In genomic region chr20:53748821-53749402, GRCh38 we compare ENCODE assay signal across 12 cellular contexts.
DNase-seq lines count a peak whose midpoint lies in the region; ATAC-seq and TF ChIP-seq lines count a peak whose summit lies in the region.
"Had no signal": no experiment of that assay in that cellular context is flagged by ENCODE, and none has a peak within 500 bp of the region (broad histone marks: within the 10 kb centered on the region; RNA-seq: fewer than 3 reads in every experiment).

No MANE protein-coding gene starts in this region.

- no peaks in the 10 kb centered on the region for H3K9me3 Mint-ChIP-seq in activated naive CD8-positive, alpha-beta T cell treated with anti-CD3 and anti-CD28 coated beads, Interleukin-2, amount 50 U/mL, for 24 hours
- no peaks in the 10 kb centered on the region for H3K9me3 Mint-ChIP-seq in mesothelial cell of epicardium
- H3K9me3 Mint-ChIP-seq: central memory CD8-positive, alpha-beta T cell had no signal

- CTCF ChIA-PET in HEK293T (lab: Yijun Ruan, JAX): interaction anchor here (0.7 kb wide), 1 partner anchor 141 kb away, joined by 3 read pairs; no protein-coding TSS in a partner anchor

- TF ChIP-seq CTCF in mesothelial cell of epicardium (IDR thresholded peaks at IDR 0.05; ENCODE audit: unreplicated experiment): no peak

- POLR2A ChIA-PET in HEK293T (lab: Yijun Ruan, JAX): interaction anchor here (1.1 to 1.4 kb wide), 2 partner anchors 8 to 11 kb away, joined by 4 to 8 read pairs; no protein-coding TSS in a partner anchor

- DNase-seq in Caki2 (ENCODE audit: low read depth) (peak; percentile 84), Kasumi-1 (lab: John Stamatoyannopoulos, UW) (peak; percentile 15 to 19), mesothelial cell of epicardium (ENCODE audit: low spot score in 2 of 2, unreplicated experiment in 2 of 2) (no peak), DMS153 treated with DMSO at 0.1 percent for 48 hours (lab: John Stamatoyannopoulos, UW; ENCODE audit: unreplicated experiment) (no peak), HEK293T (ENCODE audit: extremely low spot score) (no peak), NCI-H526 (lab: John Stamatoyannopoulos, UW) (no peak)
- no peak for DNase-seq in activated naive CD8-positive, alpha-beta T cell treated with anti-CD3 and anti-CD28 coated beads, Interleukin-2, amount 50 U/mL, for 24 hours
- DNase-seq: lower lobe of right lung; NCI-H1694; stimulated activated CD4-positive, alpha-beta T cell treated with anti-CD3 and anti-CD28 coated beads, Interleukin-4, amount 100 ng/mL, for 4 hours had no signal

- peak overlapping the region; percentile 73 for H3K27ac Mint-ChIP-seq in activated naive CD8-positive, alpha-beta T cell treated with anti-CD3 and anti-CD28 coated beads, Interleukin-2, amount 50 U/mL, for 24 hours
- H3K27ac Mint-ChIP-seq in mesothelial cell of epicardium: peak overlapping the region; percentile 61

- peak; percentile 42 for ATAC-seq in activated naive CD8-positive, alpha-beta T cell treated with anti-CD3 and anti-CD28 coated beads, Interleukin-2, amount 50 U/mL, for 24 hours
- ATAC-seq in HG03378 (IDR thresholded peaks at IDR 0.05; ENCODE audit: unreplicated experiment): no peak
- ATAC-seq: lower lobe of right lung had no signal

- no peaks in the 10 kb centered on the region for H3K27me3 Mint-ChIP-seq in activated naive CD8-positive, alpha-beta T cell treated with anti-CD3 and anti-CD28 coated beads, Interleukin-2, amount 50 U/mL, for 24 hours
- no peaks in the 10 kb centered on the region for H3K27me3 Mint-ChIP-seq in mesothelial cell of epicardium (ENCODE audit: low read depth)
- H3K27me3 Mint-ChIP-seq: central memory CD8-positive, alpha-beta T cell had no signal

- peaks cover 55% of the 10 kb centered on the region for H3K4me1 Mint-ChIP-seq in activated naive CD8-positive, alpha-beta T cell treated with anti-CD3 and anti-CD28 coated beads, Interleukin-2, amount 50 U/mL, for 24 hours
- peaks cover 40% of the 10 kb centered on the region for H3K4me1 Mint-ChIP-seq in mesothelial cell of epicardium

- no peak overlapping the region for H3K4me3 Mint-ChIP-seq in activated naive CD8-positive, alpha-beta T cell treated with anti-CD3 and anti-CD28 coated beads, Interleukin-2, amount 50 U/mL, for 24 hours
- no peak overlapping the region for H3K4me3 Mint-ChIP-seq in mesothelial cell of epicardium
- H3K4me3 Mint-ChIP-seq: central memory CD8-positive, alpha-beta T cell had no signal

- H3K36me3 Mint-ChIP-seq in activated naive CD8-positive, alpha-beta T cell treated with anti-CD3 and anti-CD28 coated beads, Interleukin-2, amount 50 U/mL, for 24 hours (ENCODE audit: low read depth): no peaks in the 10 kb centered on the region
- no peaks in the 10 kb centered on the region for H3K36me3 Mint-ChIP-seq in mesothelial cell of epicardium

- in situ Hi-C loops in Caki2 (cut with HindIII; ENCODE audit: low pct_unique_long_range_greater_than_20kb, low sequenced_read_pairs): no loop called here

TF ChIP-seq in HEK293T, 16 proteins besides CTCF, POLR2A, EP300 and RAD21:
- no peak for TF ChIP-seq FOXA1 (IDR thresholded peaks at IDR 0.05)
- TF ChIP-seq CTBP1 (IDR thresholded peaks at IDR 0.05; ENCODE audit: borderline replicate concordance): no peak
- no peak for TF ChIP-seq NFRKB (IDR thresholded peaks at IDR 0.05)
- no peak for TF ChIP-seq LEF1 (IDR thresholded peaks at IDR 0.05; ENCODE audit: borderline replicate concordance)
- TF ChIP-seq ARNT (IDR thresholded peaks at IDR 0.05): no peak
- no peak for TF ChIP-seq SUZ12 (IDR thresholded peaks at IDR 0.05)
- no peak for TF ChIP-seq PKNOX1 (IDR thresholded peaks at IDR 0.05)
- TF ChIP-seq FOXM1 (IDR thresholded peaks at IDR 0.05; ENCODE audit: borderline replicate concordance): no peak
- no peak for TF ChIP-seq SP1 (IDR thresholded peaks at IDR 0.05)
- no peak for TF ChIP-seq FOXK2 (IDR thresholded peaks at IDR 0.05)
- TF ChIP-seq TARDBP (IDR thresholded peaks at IDR 0.05): no peak
- no peak for TF ChIP-seq ELF4 (IDR thresholded peaks at IDR 0.05)
- TF ChIP-seq L3MBTL2 (conservative IDR thresholded peaks at IDR 0.05): no peak
- TF ChIP-seq BHLHE40 (IDR thresholded peaks at IDR 0.05; ENCODE audit: borderline replicate concordance): no peak
- no peak; the same call in 1 of the 2 replicates for TF ChIP-seq ZNF384 (IDR thresholded peaks at IDR 0.05)
- no peak for TF ChIP-seq HDGF (IDR thresholded peaks at IDR 0.05; ENCODE audit: borderline replicate concordance)

Comparison
In these comparisons a context has a peak if more than half of its experiments do, and no peak if none do; other contexts are left out.
1. DNase-seq: peak in Caki2 (single experiment) and Kasumi-1 (2 of 2); none in activated naive CD8-positive, alpha-beta T cell treated with anti-CD3 and anti-CD28 coated beads, Interleukin-2, amount 50 U/mL, for 24 hours (single experiment), mesothelial cell of epicardium (0 of 2), DMS153 treated with DMSO at 0.1 percent for 48 hours (single experiment), HEK293T (single experiment) and NCI-H526 (0 of 2).